34 cellular contexts compared by ENCODE assay signal in genomic region chr7:22824760-22825159, GRCh38.
"Had no signal": no experiment of that assay in that cellular context is flagged by ENCODE, and none has a peak within 500 bp of the region (broad histone marks: within the 10 kb centered on the region; RNA-seq: fewer than 3 reads in every experiment).

No MANE protein-coding gene starts in this region.

- H3K36me3 ChIP-seq: adrenal gland, brain microvascular endothelial cell, breast epithelium had no signal

- H3K4me3 ChIP-seq: adrenal gland, body of pancreas, breast epithelium had no signal

- H3K9me3 ChIP-seq: adrenal gland, body of pancreas, breast epithelium had no signal

- H3K27me3 ChIP-seq: adrenal gland, body of pancreas, brain microvascular endothelial cell had no signal

- H3K4me3 Mint-ChIP-seq: activated B cell treated with CpG ODN at 0.5 μM for 24 hours; activated CD4-positive, alpha-beta memory T cell treated with anti-CD3 and anti-CD28 coated beads for 36 hours; activated CD4-positive, alpha-beta T cell treated with anti-CD3 and anti-CD28 coated beads, Interleukin-2, amount 10 ng/mL, durations not matched to agents 24 days and 14 days; activated naive CD4-positive, alpha-beta T cell treated with anti-CD3 and anti-CD28 coated beads for 36 hours; activated T-cell treated with anti-CD3 and anti-CD28 coated beads, Interleukin-2, amount 50 U/mL, for 72 hours; activated T-helper 1 cell treated with anti-CD3 and anti-CD28 coated beads, Interleukin-12 subunit alpha, Interleukin-12 subunit beta, Interleukin-2, Interleukin-4 antibody, amounts not matched to agents 30 ng/mL and 10 ng/mL and 1 ng/mL, durations not matched to agents 14 hours and 24 hours and 36 hours; activated T-helper 17 cell treated with anti-CD3 and anti-CD28 coated beads, Interleukin-2, amount 50 U/mL, for 72 hours; T-helper 1 cell treated with Interleukin-12 subunit alpha and Interleukin-12 subunit beta and Interleukin-4 antibody, amounts not matched to agents 30 μg/mL and 1 μg/mL, for 36 hours had no signal

- H3K27ac ChIP-seq: adrenal gland, body of pancreas, brain microvascular endothelial cell, breast epithelium, VCaP had no signal

- H3K9me3 Mint-ChIP-seq: activated B cell treated with CpG ODN at 0.5 μM for 24 hours; activated CD4-positive, alpha-beta memory T cell treated with anti-CD3 and anti-CD28 coated beads for 36 hours; activated CD8-positive, alpha-beta T cell treated with anti-CD3 and anti-CD28 coated beads for 36 hours; activated naive CD4-positive, alpha-beta T cell treated with anti-CD3 and anti-CD28 coated beads for 36 hours; activated naive CD8-positive, alpha-beta T cell treated with anti-CD3 and anti-CD28 coated beads for 36 hours; activated T-cell treated with anti-CD3 and anti-CD28 coated beads, Interleukin-2, amount 50 U/mL, for 4 hours; activated T-cell treated with anti-CD3 and anti-CD28 coated beads, Interleukin-2, amount 50 U/mL, for 72 hours; activated T-helper 1 cell treated with anti-CD3 and anti-CD28 coated beads, Interleukin-12 subunit alpha, Interleukin-12 subunit beta, Interleukin-2, Interleukin-4 antibody, amounts not matched to agents 30 ng/mL and 10 ng/mL and 1 ng/mL, durations not matched to agents 14 hours and 24 hours and 36 hours; activated T-helper 17 cell treated with anti-CD3 and anti-CD28 coated beads, Interleukin-2, amount 50 U/mL, for 72 hours; T-helper 1 cell treated with Interleukin-12 subunit alpha and Interleukin-12 subunit beta and Interleukin-4 antibody, amounts not matched to agents 30 μg/mL and 1 μg/mL, for 36 hours; T-helper 2 cell treated with Interferon-gamma antibody and Interleukin-4, amounts not matched to agents 5 μg/mL and 100 μg/mL, for 36 hours had no signal

- H3K27ac Mint-ChIP-seq: activated B cell treated with CpG ODN at 0.5 μM for 24 hours; activated CD4-positive, alpha-beta memory T cell treated with anti-CD3 and anti-CD28 coated beads for 36 hours; activated CD4-positive, alpha-beta T cell treated with anti-CD3 and anti-CD28 coated beads, Interleukin-2, amount 10 ng/mL, durations not matched to agents 24 days and 14 days; activated CD8-positive, alpha-beta T cell treated with anti-CD3 and anti-CD28 coated beads for 36 hours; activated naive CD4-positive, alpha-beta T cell treated with anti-CD3 and anti-CD28 coated beads for 36 hours; activated naive CD8-positive, alpha-beta T cell treated with anti-CD3 and anti-CD28 coated beads for 36 hours; activated T-cell treated with anti-CD3 and anti-CD28 coated beads, Interleukin-2, amount 50 U/mL, for 72 hours; activated T-helper 1 cell treated with anti-CD3 and anti-CD28 coated beads, Interleukin-12 subunit alpha, Interleukin-12 subunit beta, Interleukin-2, Interleukin-4 antibody, amounts not matched to agents 30 ng/mL and 10 ng/mL and 1 ng/mL, durations not matched to agents 14 hours and 24 hours and 36 hours; activated T-helper 17 cell treated with anti-CD3 and anti-CD28 coated beads, Interleukin-2, amount 50 U/mL, for 72 hours; T-helper 1 cell treated with Interleukin-12 subunit alpha and Interleukin-12 subunit beta and Interleukin-4 antibody, amounts not matched to agents 30 μg/mL and 1 μg/mL, for 36 hours; T-helper 2 cell treated with Interferon-gamma antibody and Interleukin-4, amounts not matched to agents 5 μg/mL and 100 μg/mL, for 36 hours had no signal

- DNase-seq: activated B cell treated with CpG ODN at 0.5 μM for 24 hours; activated CD4-positive, alpha-beta memory T cell treated with anti-CD3 and anti-CD28 coated beads for 36 hours; activated CD4-positive, alpha-beta T cell treated with anti-CD3 and anti-CD28 coated beads for 4 hours; activated CD4-positive, alpha-beta T cell treated with anti-CD3 and anti-CD28 coated beads, Interleukin-2, amount 10 ng/mL, durations not matched to agents 24 days and 14 days; activated CD4-positive, alpha-beta T cell treated with anti-CD3 and anti-CD28 coated beads, Interleukin-2, amount 50 U/mL, for 1 hour; activated CD4-positive, alpha-beta T cell treated with anti-CD3 and anti-CD28 coated beads, Interleukin-2, amount 50 U/mL, for 4 hours; activated CD4-positive, CD25-positive, alpha-beta regulatory T cell treated with anti-CD3 and anti-CD28 coated beads, Interleukin-2, amount 50 U/mL, for 72 hours; activated CD8-positive, alpha-beta memory T cell treated with anti-CD3 and anti-CD28 coated beads, Interleukin-2, amount 50 U/mL, for 4 hours; activated CD8-positive, alpha-beta T cell treated with anti-CD3 and anti-CD28 coated beads for 36 hours; activated effector memory CD4-positive, alpha-beta T cell treated with anti-CD3 and anti-CD28 coated beads, Interleukin-2, amount 50 U/mL, for 16 hours; activated gamma-delta T cell treated with Interleukin-2 at 50 U/mL for 16 hours; activated naive CD4-positive, alpha-beta T cell; activated naive CD4-positive, alpha-beta T cell treated with anti-CD3 and anti-CD28 coated beads for 36 hours; activated naive CD4-positive, alpha-beta T cell treated with anti-CD3 and anti-CD28 coated beads, Interleukin-2, amount 50 U/mL, for 16 hours; activated naive CD8-positive, alpha-beta T cell treated with anti-CD3 and anti-CD28 coated beads for 36 hours; activated T-cell treated with anti-CD3 and anti-CD28 coated beads for 4 hours; activated T-cell treated with anti-CD3 and anti-CD28 coated beads, Interleukin-2, amount 50 U/mL, for 1 hour; activated T-cell treated with anti-CD3 and anti-CD28 coated beads, Interleukin-2, amount 50 U/mL, for 4 hours; activated T-cell treated with anti-CD3 and anti-CD28 coated beads, Interleukin-2, amount 50 U/mL, for 72 hours; adrenal gland; amygdala; anterior cingulate cortex; body of pancreas; brain microvascular endothelial cell; central memory CD4-positive, alpha-beta T cell; T-helper 1 cell; T-helper 2 cell; T-helper 9 cell had no signal
